Comparison of ENCODE assay signal across 22 cellular contexts in genomic region chr15:74391604-74392401, GRCh38. TPM values are rescaled to one million over a fixed set of nuclear protein-coding genes. Genes with fewer than 3 reads are reported as not detected.
DNase-seq lines count a peak whose midpoint lies in the region; TF ChIP-seq lines count a peak whose summit lies in the region.
"Had no signal": no experiment of that assay in that cellular context is flagged by ENCODE, and none has a peak within 500 bp of the region (broad histone marks: within the 10 kb centered on the region; RNA-seq: fewer than 3 reads in every experiment).

No MANE protein-coding gene starts in this region.

- DNase-seq in activated CD4-positive, alpha-beta memory T cell treated with anti-CD3 and anti-CD28 coated beads for 36 hours, result no peak
- no peak for DNase-seq in activated CD4-positive, alpha-beta memory T cell treated with anti-CD3 and anti-CD28 coated beads, Interleukin-2, amount 10 ng/mL, durations not matched to agents 7 days and 5 days
- DNase-seq in OCI-M1 (lab: John Stamatoyannopoulos, UW) (peak; percentile 41), smooth muscle cell (lab: John Stamatoyannopoulos, UW; ENCODE audit: unreplicated experiment) (no peak), DMS153 treated with DMSO at 0.1 percent for 48 hours (lab: John Stamatoyannopoulos, UW; ENCODE audit: unreplicated experiment) (no peak), UCSD-AML1 (lab: John Stamatoyannopoulos, UW; ENCODE audit: unreplicated experiment) (no peak), H4 (ENCODE audit: low spot score) (no peak)
- DNase-seq: ACHN; activated CD8-positive, alpha-beta memory T cell treated with anti-CD3 and anti-CD28 coated beads, Interleukin-2, amount 50 U/mL, for 48 hours; body of pancreas; Calu3; GOT3; left ventricle myocardium inferior; naive thymus-derived CD4-positive, alpha-beta T cell; NCI-H146; NCI-H345; stimulated activated CD4-positive, alpha-beta T cell treated with anti-CD3 and anti-CD28 coated beads, Interleukin-2, amount 100 ng/mL, for 48 hours had no signal

- H3K27ac Mint-ChIP-seq in activated CD4-positive, alpha-beta memory T cell treated with anti-CD3 and anti-CD28 coated beads for 36 hours, result peak overlapping the region; percentile 77
- no peak overlapping the region for H3K27ac Mint-ChIP-seq in activated CD4-positive, alpha-beta memory T cell treated with anti-CD3 and anti-CD28 coated beads, Interleukin-2, amount 10 ng/mL, durations not matched to agents 7 days and 5 days
- H3K27ac Mint-ChIP-seq in dendritic cell treated with granulocyte-macrophage colony-stimulating factor and Interleukin-4, amounts not matched to agents 40 ng/mL and 50 ng/mL, for 4 days, result peak overlapping the region; percentile 66

- H3F3A ChIP-seq in smooth muscle cell (ENCODE audit: low read depth), result no peaks in the 10 kb centered on the region

- peaks cover 10% of the 10 kb centered on the region for H3K4me1 ChIP-seq in smooth muscle cell (ENCODE audit: low read depth)
- H3K4me1 ChIP-seq: body of pancreas had no signal

- no peak overlapping the region for H3K4me3 Mint-ChIP-seq in activated CD4-positive, alpha-beta memory T cell treated with anti-CD3 and anti-CD28 coated beads for 36 hours
- H3K4me3 Mint-ChIP-seq in activated CD4-positive, alpha-beta memory T cell treated with anti-CD3 and anti-CD28 coated beads, Interleukin-2, amount 10 ng/mL, durations not matched to agents 7 days and 5 days, result no peak overlapping the region
- H3K4me3 Mint-ChIP-seq in dendritic cell treated with granulocyte-macrophage colony-stimulating factor and Interleukin-4, amounts not matched to agents 40 ng/mL and 50 ng/mL, for 4 days, result peak overlapping the region; percentile 4

- H3K36me3 Mint-ChIP-seq in activated CD4-positive, alpha-beta memory T cell treated with anti-CD3 and anti-CD28 coated beads for 36 hours, result no peaks in the 10 kb centered on the region
- no peaks in the 10 kb centered on the region for H3K36me3 Mint-ChIP-seq in activated CD4-positive, alpha-beta memory T cell treated with anti-CD3 and anti-CD28 coated beads, Interleukin-2, amount 10 ng/mL, durations not matched to agents 7 days and 5 days (ENCODE audit: low read depth)
- no peaks in the 10 kb centered on the region for H3K36me3 Mint-ChIP-seq in dendritic cell treated with granulocyte-macrophage colony-stimulating factor and Interleukin-4, amounts not matched to agents 40 ng/mL and 50 ng/mL, for 4 days (ENCODE audit: low read depth)
- H3K36me3 Mint-ChIP-seq: naive thymus-derived CD4-positive, alpha-beta T cell had no signal

- WGBS in smooth muscle cell (ENCODE audit: low lambda C conversion rate), result 85% methylated on average over 9 of the region's 9 CpGs

- no peak overlapping the region for H3K4me3 ChIP-seq in smooth muscle cell
- H3K4me3 ChIP-seq: body of pancreas, left ventricle myocardium inferior had no signal

- CTCF ChIA-PET in activated CD4-positive, alpha-beta memory T cell treated with anti-CD3 and anti-CD28 coated beads for 36 hours (lab: Charles Lee), result interaction anchor here (4.9 kb wide), 1 partner anchor 10 kb away, joined by 27 read pairs; no protein-coding TSS in a partner anchor
- CTCF ChIA-PET in activated CD4-positive, alpha-beta memory T cell treated with anti-CD3 and anti-CD28 coated beads, Interleukin-2, amount 10 ng/mL, durations not matched to agents 7 days and 5 days (lab: Charles Lee), result interaction anchor here (1.7 kb wide), 1 partner anchor 9 kb away, joined by 7 read pairs; no protein-coding TSS in a partner anchor

- H3K4me1 Mint-ChIP-seq in activated CD4-positive, alpha-beta memory T cell treated with anti-CD3 and anti-CD28 coated beads for 36 hours (ENCODE audit: low read depth), result peaks cover 49% of the 10 kb centered on the region
- H3K4me1 Mint-ChIP-seq in activated CD4-positive, alpha-beta memory T cell treated with anti-CD3 and anti-CD28 coated beads, Interleukin-2, amount 10 ng/mL, durations not matched to agents 7 days and 5 days, result peaks cover 30% of the 10 kb centered on the region
- peaks cover 64% of the 10 kb centered on the region for H3K4me1 Mint-ChIP-seq in dendritic cell treated with granulocyte-macrophage colony-stimulating factor and Interleukin-4, amounts not matched to agents 40 ng/mL and 50 ng/mL, for 4 days (ENCODE audit: low read depth)

- no peaks in the 10 kb centered on the region for H3K9me3 ChIP-seq in smooth muscle cell (replicated peaks; ENCODE audit: low read depth)
- H3K9me3 ChIP-seq: body of pancreas, left ventricle myocardium inferior had no signal

- no peak overlapping the region for H2AFZ ChIP-seq in smooth muscle cell (ENCODE audit: low read depth)

- no peaks in the 10 kb centered on the region for H3K9me3 Mint-ChIP-seq in activated CD4-positive, alpha-beta memory T cell treated with anti-CD3 and anti-CD28 coated beads for 36 hours
- no peaks in the 10 kb centered on the region for H3K9me3 Mint-ChIP-seq in activated CD4-positive, alpha-beta memory T cell treated with anti-CD3 and anti-CD28 coated beads, Interleukin-2, amount 10 ng/mL, durations not matched to agents 7 days and 5 days
- H3K9me3 Mint-ChIP-seq in dendritic cell treated with granulocyte-macrophage colony-stimulating factor and Interleukin-4, amounts not matched to agents 40 ng/mL and 50 ng/mL, for 4 days, result no peaks in the 10 kb centered on the region
- H3K9me3 Mint-ChIP-seq: naive thymus-derived CD4-positive, alpha-beta T cell had no signal

- H4K20me1 ChIP-seq in smooth muscle cell (ENCODE audit: low read depth), result no peaks in the 10 kb centered on the region

- H3K79me2 ChIP-seq in smooth muscle cell (ENCODE audit: low read depth), result no peaks in the 10 kb centered on the region

- peak overlapping the region; percentile 42 for H3K4me2 ChIP-seq in smooth muscle cell

- no peak overlapping the region for H3K9ac ChIP-seq in smooth muscle cell (ENCODE audit: low read depth)

- H3K27ac ChIP-seq in smooth muscle cell (ENCODE audit: low read depth), result no peak overlapping the region
- H3K27ac ChIP-seq: body of pancreas, HL-60, left ventricle myocardium inferior had no signal

- no peaks in the 10 kb centered on the region for H3K36me3 ChIP-seq in smooth muscle cell (ENCODE audit: low read depth)
- H3K36me3 ChIP-seq: left ventricle myocardium inferior had no signal

- POLR2A ChIA-PET in activated CD4-positive, alpha-beta memory T cell treated with anti-CD3 and anti-CD28 coated beads for 36 hours (lab: Charles Lee), result interaction anchor here (1.7 kb wide), 1 partner anchor 11 kb away, joined by 5 read pairs; no protein-coding TSS in a partner anchor
- POLR2A ChIA-PET in activated CD4-positive, alpha-beta memory T cell treated with anti-CD3 and anti-CD28 coated beads, Interleukin-2, amount 10 ng/mL, durations not matched to agents 7 days and 5 days (lab: Charles Lee), result interaction anchor here (1.3 kb wide), 1 partner anchor 11 kb away, joined by 3 read pairs; no protein-coding TSS in a partner anchor

- intact Hi-C loops in activated CD4-positive, alpha-beta memory T cell treated with anti-CD3 and anti-CD28 coated beads for 36 hours (cut with micrococcal nuclease), result no loop called here
- intact Hi-C loops in dendritic cell treated with granulocyte-macrophage colony-stimulating factor and Interleukin-4, amounts not matched to agents 40 ng/mL and 50 ng/mL, for 4 days (cut with micrococcal nuclease), result no loop called here

- H3K27me3 Mint-ChIP-seq in activated CD4-positive, alpha-beta memory T cell treated with anti-CD3 and anti-CD28 coated beads for 36 hours, result no peaks in the 10 kb centered on the region
- H3K27me3 Mint-ChIP-seq in activated CD4-positive, alpha-beta memory T cell treated with anti-CD3 and anti-CD28 coated beads, Interleukin-2, amount 10 ng/mL, durations not matched to agents 7 days and 5 days, result no peaks in the 10 kb centered on the region
- H3K27me3 Mint-ChIP-seq in dendritic cell treated with granulocyte-macrophage colony-stimulating factor and Interleukin-4, amounts not matched to agents 40 ng/mL and 50 ng/mL, for 4 days, result peaks cover 55% of the 10 kb centered on the region
- H3K27me3 Mint-ChIP-seq: naive thymus-derived CD4-positive, alpha-beta T cell had no signal

- H3K27me3 ChIP-seq in smooth muscle cell (ENCODE audit: low read depth), result no peaks in the 10 kb centered on the region
- H3K27me3 ChIP-seq: body of pancreas had no signal

- no peak for TF ChIP-seq CTCF in smooth muscle cell (IDR thresholded peaks at IDR 0.05; ENCODE audit: borderline replicate concordance, insufficient read depth, poor library complexity, severe bottlenecking)

RNA-seq across cellular contexts. Expression of gene CYP11A1, which starts 24.4 kb away (rescaled TPM):
- under 1 TPM in 1 of 2 experiments, not detected in 1; 0.29 TPM for total RNA-seq in activated CD4-positive, alpha-beta memory T cell treated with anti-CD3 and anti-CD28 coated beads for 36 hours
- total RNA-seq in activated CD4-positive, alpha-beta memory T cell treated with anti-CD3 and anti-CD28 coated beads, Interleukin-2, amount 10 ng/mL, durations not matched to agents 7 days and 5 days, result not detected
- total RNA-seq in smooth muscle cell, result 2.2 and 6.6 TPM in 2 replicates
- 3.5 and 5.1 TPM in 2 replicates for polyA plus RNA-seq in smooth muscle cell
- not detected in 2 replicates for total RNA-seq in H4 (2014; rRNA removed; shearing (Covaris generic))
- total RNA-seq: Calu3, dermis microvascular lymphatic vessel endothelial cell, LHCN-M2, SK-MEL-5 had no signal
- polyA plus RNA-seq: naive thymus-derived CD4-positive, alpha-beta T cell had no signal

RNA-seq across cellular contexts. Expression of gene SEMA7A, which starts 42.0 kb away (rescaled TPM):
- total RNA-seq in activated CD4-positive, alpha-beta memory T cell treated with anti-CD3 and anti-CD28 coated beads for 36 hours, result 10 to 100 TPM; 65.9 to 68.4 TPM
- 1 to 10 TPM; 3.8 to 4.3 TPM for total RNA-seq in activated CD4-positive, alpha-beta memory T cell treated with anti-CD3 and anti-CD28 coated beads, Interleukin-2, amount 10 ng/mL, durations not matched to agents 7 days and 5 days
- total RNA-seq in smooth muscle cell, result 33.7 and 44.5 TPM in 2 replicates
- 9.3 and 14.9 TPM in 2 replicates for polyA plus RNA-seq in smooth muscle cell
- total RNA-seq in H4 (2014; rRNA removed; shearing (Covaris generic)), result 0.53 and 0.91 TPM in 2 replicates
- polyA plus RNA-seq: naive thymus-derived CD4-positive, alpha-beta T cell had no signal
